Comparison of ENCODE assay signal across 1 cellular context in the genomic region with DNA sequence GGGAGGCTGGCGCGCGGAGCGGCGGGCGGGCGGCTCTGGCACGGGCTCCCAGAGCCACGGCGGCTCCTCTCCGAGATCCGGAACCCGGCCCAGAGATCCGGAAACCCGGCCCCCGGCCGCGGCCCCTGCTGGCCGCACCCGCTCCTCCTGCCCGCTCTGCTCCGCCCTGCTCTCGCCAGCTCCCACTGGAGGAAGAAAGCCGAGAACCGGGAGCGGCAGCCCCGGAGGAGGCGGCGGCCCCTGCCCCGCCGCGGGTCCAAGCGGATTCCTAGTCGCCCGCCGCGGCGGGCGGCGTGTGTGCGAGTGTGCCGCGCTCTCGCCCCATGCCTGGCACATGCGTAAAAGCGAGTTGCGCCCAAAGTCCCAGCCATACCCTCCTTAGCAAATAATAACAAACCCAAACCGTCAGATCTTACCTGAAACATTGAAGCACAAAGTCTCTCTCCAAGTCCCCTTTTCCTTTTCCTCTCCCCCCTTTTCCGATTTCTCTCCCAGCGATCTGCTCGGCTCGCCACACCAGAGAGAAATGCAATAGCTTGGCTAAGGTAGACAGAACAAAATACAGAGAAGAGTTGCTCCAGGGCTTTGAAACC.
TF ChIP-seq lines count a peak whose summit lies in the region.

No MANE protein-coding gene starts in this region.

TF ChIP-seq in GM23338, 12 proteins besides CTCF, POLR2A, EP300 and RAD21 (continued from another document):
- no peak for TF ChIP-seq REST (IDR thresholded peaks at IDR 0.05; ENCODE audit: unreplicated experiment)
- no peak for TF ChIP-seq EZH2 (IDR thresholded peaks at IDR 0.05; ENCODE audit: low read depth, unreplicated experiment)
- no peak for TF ChIP-seq POLR2AphosphoS5 (IDR thresholded peaks at IDR 0.05; ENCODE audit: low read depth)
- no peak for TF ChIP-seq ZNF114 (CRISPR knock-in tag; IDR thresholded peaks at IDR 0.05)
- no peak for TF ChIP-seq CREB1 (CRISPR knock-in tag; IDR thresholded peaks at IDR 0.05; ENCODE audit: low read depth)
- TF ChIP-seq, protein P1, sequence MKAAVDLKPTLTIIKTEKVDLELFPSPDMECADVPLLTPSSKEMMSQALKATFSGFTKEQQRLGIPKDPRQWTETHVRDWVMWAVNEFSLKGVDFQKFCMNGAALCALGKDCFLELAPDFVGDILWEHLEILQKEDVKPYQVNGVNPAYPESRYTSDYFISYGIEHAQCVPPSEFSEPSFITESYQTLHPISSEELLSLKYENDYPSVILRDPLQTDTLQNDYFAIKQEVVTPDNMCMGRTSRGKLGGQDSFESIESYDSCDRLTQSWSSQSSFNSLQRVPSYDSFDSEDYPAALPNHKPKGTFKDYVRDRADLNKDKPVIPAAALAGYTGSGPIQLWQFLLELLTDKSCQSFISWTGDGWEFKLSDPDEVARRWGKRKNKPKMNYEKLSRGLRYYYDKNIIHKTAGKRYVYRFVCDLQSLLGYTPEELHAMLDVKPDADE (IDR thresholded peaks at IDR 0.05) = no peak
- TF ChIP-seq NANOG (IDR thresholded peaks at IDR 0.05; ENCODE audit: borderline replicate concordance) = no peak
TF ChIP-seq in GM23338: peak in this region for 0.
